1 cellular context compared by ENCODE assay signal in genomic region chr4:27828843-27829242, GRCh38.
TF ChIP-seq lines count a peak whose summit lies in the region.

No MANE protein-coding gene starts in this region.

TF ChIP-seq in HCT116, 20 proteins besides CTCF, POLR2A, EP300 and RAD21 (continued from another document):
- no peak for TF ChIP-seq SIN3A (IDR thresholded peaks at IDR 0.05; ENCODE audit: low read depth)
TF ChIP-seq in HCT116: peak in this region for 0.
